ENCODE assay signal across 10 cellular contexts in the genomic region with DNA sequence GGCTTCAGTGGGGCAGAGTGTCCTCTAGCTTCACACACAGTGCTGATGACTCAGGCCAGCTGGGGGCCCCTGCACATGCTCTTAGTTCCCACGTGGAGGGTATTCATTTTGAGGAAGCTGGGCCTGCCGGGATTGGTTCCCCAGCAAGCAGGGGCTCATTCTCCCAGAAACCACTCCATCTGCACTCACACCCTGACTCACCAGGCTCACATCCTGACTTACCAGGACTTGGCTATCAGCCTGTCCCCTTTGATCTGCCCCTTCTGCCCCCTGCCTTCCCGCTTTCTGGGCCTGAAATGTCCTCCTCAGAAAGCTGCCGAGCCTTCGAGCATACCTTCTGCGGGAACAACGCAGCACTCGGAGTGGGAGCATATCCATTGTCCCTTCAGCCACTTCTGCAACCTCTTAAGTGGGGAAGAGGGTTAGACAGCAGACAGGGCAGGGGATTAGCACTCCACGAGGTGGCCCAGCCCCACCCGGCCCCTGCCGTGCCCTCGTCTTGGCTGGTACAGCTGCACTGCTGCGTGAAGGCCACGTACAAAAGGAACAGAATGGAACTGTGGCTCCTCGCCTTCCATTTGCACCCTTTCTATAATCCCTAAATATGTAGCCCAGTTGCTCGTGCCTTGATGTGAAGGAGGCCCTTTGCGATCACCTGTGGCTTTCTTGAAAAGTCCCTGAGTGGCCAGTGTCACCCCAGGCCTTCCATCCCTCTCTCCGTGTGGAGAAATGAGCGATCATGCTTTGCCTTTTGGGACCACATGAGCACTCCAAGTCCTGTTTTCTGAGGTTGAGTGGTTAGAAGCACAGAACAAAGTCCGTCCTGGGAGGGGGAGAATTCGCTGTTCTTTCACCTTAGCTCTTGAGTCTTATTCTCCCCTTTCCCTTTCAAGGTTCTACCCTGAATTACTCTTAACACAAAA. TPM values are rescaled to one million over a fixed set of nuclear protein-coding genes. Genes with fewer than 3 reads are reported as not detected.
DNase-seq lines count a peak whose midpoint lies in the region; ATAC-seq and TF ChIP-seq lines count a peak whose summit lies in the region.
"Had no signal": no experiment of that assay in that cellular context is flagged by ENCODE, and none has a peak within 500 bp of the region (broad histone marks: within the 10 kb centered on the region; RNA-seq: fewer than 3 reads in every experiment).

No MANE protein-coding gene starts in this region.

- ATAC-seq in HG02973 (IDR thresholded peaks at IDR 0.05; ENCODE audit: unreplicated experiment): no peak
- ATAC-seq: activated CD8-positive, alpha-beta T cell treated with anti-CD3 and anti-CD28 coated beads for 36 hours had no signal

- H3K27me3 Mint-ChIP-seq in CD14-positive monocyte (ENCODE audit: low read depth in 3 of 3): peaks cover 0 to 2% (median 1%) of the 10 kb centered on the region in 3 donors
- peaks cover 12% of the 10 kb centered on the region for H3K27me3 Mint-ChIP-seq in nephron progenitor cell (ENCODE audit: low read depth, poor library complexity)
- H3K27me3 Mint-ChIP-seq: activated CD8-positive, alpha-beta T cell treated with anti-CD3 and anti-CD28 coated beads for 36 hours had no signal

- H3K36me3 Mint-ChIP-seq in CD14-positive monocyte: peaks cover 76 to 95% of the 10 kb centered on the region in 2 donors
- peaks cover 19% of the 10 kb centered on the region for H3K36me3 Mint-ChIP-seq in nephron progenitor cell (ENCODE audit: low read depth)

- peaks cover 31% of the 10 kb centered on the region for H3K4me1 Mint-ChIP-seq in CD14-positive monocyte
- H3K4me1 Mint-ChIP-seq in nephron progenitor cell: peaks cover 70% of the 10 kb centered on the region

- peak overlapping the region in 1 of 2 donors; percentile 37 for H3K4me3 Mint-ChIP-seq in CD14-positive monocyte
- H3K4me3 Mint-ChIP-seq in nephron progenitor cell: peak overlapping the region; percentile 36
- H3K4me3 Mint-ChIP-seq: activated CD8-positive, alpha-beta T cell treated with anti-CD3 and anti-CD28 coated beads for 36 hours had no signal

- H3K27ac Mint-ChIP-seq in CD14-positive monocyte (peak overlapping the region in 4 of 7 donors; percentile 21 to 75 (median 50)), nephron progenitor cell (peak overlapping the region; percentile 96)
- H3K27ac Mint-ChIP-seq: activated CD8-positive, alpha-beta T cell treated with anti-CD3 and anti-CD28 coated beads for 36 hours had no signal

- intact Hi-C loops in CD14-positive monocyte (cut with micrococcal nuclease): no loop called here

- DNase-seq in CD14-positive monocyte (ENCODE audit: low spot score) (peak; percentile 81), NCI-H187 treated with DMSO at 0.1 percent for 48 hours (lab: John Stamatoyannopoulos, UW) (peak; percentile 13), nephron progenitor cell (no peak), NCI-H2227 treated with DMSO at 0.1 percent for 48 hours (lab: John Stamatoyannopoulos, UW) (no peak), NCI-H1092 (lab: John Stamatoyannopoulos, UW) (no peak)
- DNase-seq in stimulated activated CD8-positive, alpha-beta memory T cell treated with anti-CD3 and anti-CD28 coated beads, Interleukin-4, amount 100 ng/mL, for 48 hours: no peak
- DNase-seq: activated CD8-positive, alpha-beta T cell treated with anti-CD3 and anti-CD28 coated beads for 36 hours; NCI-H1436 had no signal

- peaks cover 3 to 10% (median 5%) of the 10 kb centered on the region in 7 donors for H3K9me3 Mint-ChIP-seq in CD14-positive monocyte
- H3K9me3 Mint-ChIP-seq in nephron progenitor cell: no peaks in the 10 kb centered on the region
- H3K9me3 Mint-ChIP-seq: activated CD8-positive, alpha-beta T cell treated with anti-CD3 and anti-CD28 coated beads for 36 hours had no signal

- peak overlapping the region; percentile 88 for H3K27ac ChIP-seq in cingulate gyrus (ENCODE audit: low read depth, low read length)

- TF ChIP-seq CTCF in CD14-positive monocyte (IDR thresholded peaks at IDR 0.05) (no peak), nephron progenitor cell (IDR thresholded peaks at IDR 0.05) (no peak)

RNA-seq across cellular contexts. Expression of gene TPCN1, which starts 26.1 kb away (rescaled TPM):
- 10 to 100 TPM; 20.4 to 34.9 TPM for polyA plus RNA-seq in CD14-positive monocyte

Comparison
In these comparisons a context has a peak if more than half of its experiments do, and no peak if none do; other contexts are left out.
1. DNase-seq: peak in CD14-positive monocyte (single experiment) and NCI-H187 treated with DMSO at 0.1 percent for 48 hours (single experiment); none in nephron progenitor cell (single experiment), stimulated activated CD8-positive, alpha-beta memory T cell treated with anti-CD3 and anti-CD28 coated beads, Interleukin-4, amount 100 ng/mL, for 48 hours (single experiment), NCI-H2227 treated with DMSO at 0.1 percent for 48 hours (single experiment) and NCI-H1092 (single experiment).